22 cellular contexts compared by ENCODE assay signal in the genomic region with DNA sequence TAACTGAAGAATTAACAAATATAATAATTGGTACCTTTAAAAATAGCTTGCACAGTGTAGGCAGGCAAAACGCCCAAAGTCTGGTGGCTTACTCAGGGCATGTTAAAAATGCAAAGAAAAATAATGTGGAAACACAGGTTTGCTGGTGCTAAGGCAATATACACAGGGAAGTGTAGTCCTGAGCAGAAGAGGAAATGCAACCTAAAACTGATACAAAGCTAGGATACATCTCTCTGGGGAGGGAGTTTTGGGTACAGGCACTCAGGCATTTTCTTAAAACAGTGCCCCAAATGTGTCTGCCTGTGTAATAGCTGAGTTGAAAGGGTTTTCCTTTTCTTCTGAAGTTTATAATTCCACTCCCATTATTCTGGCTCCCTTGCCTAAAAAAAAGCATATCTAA. TPM values are rescaled to one million over a fixed set of nuclear protein-coding genes. Genes with fewer than 3 reads are reported as not detected.
DNase-seq lines count a peak whose midpoint lies in the region; ATAC-seq, FAIRE-seq and TF ChIP-seq lines count a peak whose summit lies in the region.
"Had no signal": no experiment of that assay in that cellular context is flagged by ENCODE, and none has a peak within 500 bp of the region (broad histone marks: within the 10 kb centered on the region; RNA-seq: fewer than 3 reads in every experiment).

No MANE protein-coding gene starts in this region.

- FAIRE-seq in GM12891 (lab: Jason Lieb, UNC), result no peak
- FAIRE-seq: colon had no signal

- H4K5ac ChIP-seq in mesendoderm (ENCODE audit: low read length), result no peak overlapping the region

- H3K27me3 ChIP-seq in MM.1S (replicated peaks; ENCODE audit: insufficient read depth, low read length) (no peaks in the 10 kb centered on the region), mesendoderm (ENCODE audit: insufficient read depth, low read length, poor library complexity) (no peaks in the 10 kb centered on the region)
- H3K27me3 ChIP-seq: brain microvascular endothelial cell, tibial nerve had no signal

- no peak for TF ChIP-seq CTCF in MM.1S (IDR thresholded peaks at IDR 0.05; ENCODE audit: low read length)

- H3K4me2 ChIP-seq in MM.1S (ENCODE audit: low read depth, low read length) (peak overlapping the region; percentile 56), mesendoderm (ENCODE audit: low read length) (no peak overlapping the region)

- H3K27ac ChIP-seq in MM.1S (ENCODE audit: low read length) (peak overlapping the region; percentile 82), mesendoderm (ENCODE audit: low read depth, low read length) (no peak overlapping the region)
- H3K27ac ChIP-seq: brain microvascular endothelial cell, tibial nerve, WERI-Rb-1 had no signal

- no peak for TF ChIP-seq POLR2A in GM12891 (IDR thresholded peaks at IDR 0.05; ENCODE audit: low read depth, low read length)

- H4K8ac ChIP-seq in mesendoderm (ENCODE audit: low read depth, low read length), result peak overlapping the region; percentile 56

- H3K9ac ChIP-seq in MM.1S (ENCODE audit: low read length), result peak overlapping the region; percentile 18; the same call in 1 of the 2 replicates
- no peak overlapping the region for H3K9ac ChIP-seq in mesendoderm (ENCODE audit: low read length)

- H3K4me3 ChIP-seq in MM.1S (ENCODE audit: low read length), result peak overlapping the region; percentile 16
- no peak overlapping the region for H3K4me3 ChIP-seq in mesendoderm (ENCODE audit: low read length)
- H3K4me3 ChIP-seq: tibial nerve had no signal

- no peaks in the 10 kb centered on the region for H3K9me3 ChIP-seq in MM.1S (replicated peaks; ENCODE audit: insufficient read depth, low read length)
- H3K9me3 ChIP-seq: Caco-2, tibial nerve had no signal

- ATAC-seq in GM21390 (IDR thresholded peaks at IDR 0.05; ENCODE audit: unreplicated experiment), result peak; percentile 39
- ATAC-seq: left cardiac atrium, T-helper 17 cell had no signal

- H2BK120ac ChIP-seq in mesendoderm (ENCODE audit: low read depth, low read length), result no peak overlapping the region

- H3K79me2 ChIP-seq in MM.1S (ENCODE audit: low read length), result no peaks in the 10 kb centered on the region
- H3K79me2 ChIP-seq in mesendoderm (ENCODE audit: control insufficient read depth, insufficient read depth, low read length), result no peaks in the 10 kb centered on the region

- no peak overlapping the region for H3K4ac ChIP-seq in mesendoderm (ENCODE audit: low read depth, low read length)

- no peaks in the 10 kb centered on the region for H4K20me1 ChIP-seq in MM.1S (ENCODE audit: insufficient read depth, low read length)

- H3K36me3 ChIP-seq in MM.1S (replicated peaks; ENCODE audit: insufficient read depth, low read length), result no peaks in the 10 kb centered on the region
- no peaks in the 10 kb centered on the region for H3K36me3 ChIP-seq in mesendoderm (ENCODE audit: control insufficient read depth, insufficient read depth, low read length)
- H3K36me3 ChIP-seq: brain microvascular endothelial cell, tibial nerve, WERI-Rb-1 had no signal

- H3K9me2 ChIP-seq in MM.1S (replicated peaks; ENCODE audit: insufficient read depth, low read length), result no peaks in the 10 kb centered on the region

- H3K4me1 ChIP-seq in MM.1S (ENCODE audit: low read length), result peaks cover 50% of the 10 kb centered on the region
- no peaks in the 10 kb centered on the region for H3K4me1 ChIP-seq in mesendoderm (ENCODE audit: control insufficient read depth, low read depth, low read length)
- H3K4me1 ChIP-seq: tibial nerve had no signal

- no CpG with 5 or more reads among the region's 1 CpG for WGBS in mesendoderm (ENCODE audit: extremely low coverage, insufficient coverage, low lambda C conversion rate)

- H3K23ac ChIP-seq in mesendoderm (ENCODE audit: low read length), result no peak overlapping the region

- H3K56ac ChIP-seq in mesendoderm (ENCODE audit: low read length), result no peak overlapping the region

- H2AFZ ChIP-seq in MM.1S (ENCODE audit: low read length), result no peak overlapping the region; the same call in 1 of the 2 replicates

- peaks cover 33% of the 10 kb centered on the region for H3F3A ChIP-seq in MM.1S (ENCODE audit: insufficient read depth, low read length)

- H2AK5ac ChIP-seq in mesendoderm (ENCODE audit: low read length), result no peak overlapping the region

- H2BK15ac ChIP-seq in mesendoderm (replicated peaks; ENCODE audit: low read depth), result no peak overlapping the region

- no peak overlapping the region for H3K18ac ChIP-seq in mesendoderm (ENCODE audit: low read length)

- DNase-seq in GM12891 (ENCODE audit: insufficient read length, low spot score) (no peak), MM.1S (peak; percentile 45), mesendoderm (no peak), NCI-H2227 treated with DMSO at 0.1 percent for 48 hours (lab: John Stamatoyannopoulos, UW) (no peak), NOMO-1 treated with DMSO at 0.1 percent for 48 hours (lab: John Stamatoyannopoulos, UW; ENCODE audit: unreplicated experiment) (no peak), RKO (ENCODE audit: low spot score) (no peak)
- DNase-seq: activated CD4-positive, alpha-beta T cell treated with anti-CD3 and anti-CD28 coated beads, Interleukin-2, amount 50 U/mL, for 1 hour; activated CD8-positive, alpha-beta memory T cell treated with anti-CD3 and anti-CD28 coated beads, Interleukin-2, amount 50 U/mL, for 48 hours; activated effector memory CD4-positive, alpha-beta T cell treated with anti-CD3 and anti-CD28 coated beads, Interleukin-2, amount 50 U/mL, for 16 hours; brain microvascular endothelial cell; Caco-2; left cardiac atrium; NCI-H1436; NCI-H2171 treated with DMSO at 0.1 percent for 48 hours; SIG-M5; stimulated activated CD4-positive, alpha-beta T cell treated with anti-CD3 and anti-CD28 coated beads, Interleukin-1b, Interleukin-23, amount 100 ng/mL, for 48 hours; stimulated activated naive CD4-positive, alpha-beta T cell treated with Interleukin-2 at 50 U/mL for 16 hours; T-helper 17 cell; WERI-Rb-1 had no signal

- H2BK5ac ChIP-seq in mesendoderm (ENCODE audit: low read length), result no peak overlapping the region

- H3K79me1 ChIP-seq in mesendoderm (ENCODE audit: low read length), result no peaks in the 10 kb centered on the region

TF ChIP-seq in GM12891, 5 proteins besides CTCF, POLR2A, EP300 and RAD21:
- TF ChIP-seq POU2F2 (IDR thresholded peaks at IDR 0.05; ENCODE audit: low read depth, low read length) (no peak), SPI1 (IDR thresholded peaks at IDR 0.05; ENCODE audit: low read depth, low read length) (peak; percentile 44; the same call in 1 of the 2 replicates)

RNA-seq across cellular contexts. Expression of gene TMPRSS11E, which starts 47.4 kb away (rescaled TPM):
- polyA plus RNA-seq in GM12891 (2012; ENCODE audit: low read depth, missing spikeins), result not detected
- polyA plus RNA-seq in mesendoderm (2013, experiment 1 of 2), result 4.8 TPM
- polyA plus RNA-seq in mesendoderm (2013, experiment 2 of 2), result 5.3 TPM
